8 cellular contexts compared by ENCODE assay signal in the genomic region with DNA sequence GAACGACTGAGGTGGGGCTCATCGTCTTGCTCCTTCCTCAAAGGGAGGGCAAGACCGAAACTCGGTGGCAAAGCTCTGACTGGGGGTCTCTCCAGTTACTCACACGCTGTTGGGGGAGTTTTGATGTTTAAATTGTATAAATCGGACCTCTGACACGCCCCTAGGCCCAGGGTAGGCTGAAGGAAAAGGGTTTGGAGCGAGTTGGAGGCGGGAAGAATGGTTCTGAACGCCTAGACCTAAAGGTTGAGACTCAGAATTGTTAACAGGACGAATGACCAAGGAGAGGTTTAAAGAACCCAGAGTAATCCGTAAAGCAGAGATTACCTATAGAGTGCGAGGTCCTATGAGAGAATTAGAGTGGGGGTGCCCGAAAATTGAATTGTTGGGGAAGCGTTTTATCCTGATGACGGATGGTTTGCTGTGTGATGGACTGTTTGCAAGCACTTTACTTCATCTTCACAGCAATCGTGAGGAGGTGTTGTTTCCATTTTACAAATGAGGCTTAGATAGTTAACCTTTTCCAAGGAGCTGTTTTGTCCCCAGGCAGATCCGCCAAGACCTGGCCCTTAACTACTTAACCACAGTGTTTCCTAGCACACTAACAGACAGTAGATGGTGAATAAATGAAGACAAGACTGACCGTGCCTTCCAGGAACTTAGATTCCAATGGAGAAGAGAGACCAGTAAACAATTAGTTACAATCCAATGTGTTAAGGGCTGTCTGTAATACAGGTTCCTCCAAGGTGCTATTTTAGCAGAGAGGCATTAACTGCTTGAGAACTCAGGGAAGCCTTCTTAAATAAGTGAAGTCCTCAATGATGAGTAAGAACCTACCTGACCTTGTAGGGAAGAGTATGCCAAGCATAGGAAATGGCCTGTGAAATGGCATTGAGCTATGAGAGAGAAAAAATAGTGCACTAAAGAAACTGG. TPM values are rescaled to one million over a fixed set of nuclear protein-coding genes. Genes with fewer than 3 reads are reported as not detected.
DNase-seq lines count a peak whose midpoint lies in the region; ATAC-seq, FAIRE-seq and TF ChIP-seq lines count a peak whose summit lies in the region.

No MANE protein-coding gene starts in this region.

- WGBS in A549 (ENCODE audit: missing lambda C conversion rate), result 14% methylated on average over 19 of the region's 19 CpGs
- 13% methylated on average over 19 of the region's 19 CpGs for WGBS in thymus

- peaks cover 30% of the 10 kb centered on the region for H3K4me1 ChIP-seq in A549
- H3K4me1 ChIP-seq in thymus (ENCODE audit: control insufficient read depth, insufficient read depth, low read length), result peaks cover 17% of the 10 kb centered on the region

- H3K36me3 ChIP-seq in thymus (ENCODE audit: control insufficient read depth, insufficient read depth), result no peaks in the 10 kb centered on the region

- ATAC-seq in A549, result peak in 1 of 2 experiments; percentile 46; a peak in 5 of 6 replicates

- no peak for TF ChIP-seq EP300 in A549 (IDR thresholded peaks at IDR 0.05)

- no peak for FAIRE-seq in A549 (lab: Jason Lieb, UNC)
- no peak for FAIRE-seq in H54 (lab: Jason Lieb, UNC)

- DNase-seq in A549 (ENCODE audit: low read depth in 1 of 2, low spot score in 1 of 2), result no peak
- no peak for DNase-seq in HL-60 (ENCODE audit: low read depth in 1 of 2, low spot score in 1 of 2)
- no peak for DNase-seq in astrocyte of the cerebellum (ENCODE audit: low read depth)
- peak; percentile 71 for DNase-seq in kidney tubule cell (ENCODE audit: low spot score)
- no peak for DNase-seq in GM10266 (ENCODE audit: extremely low spot score)
- DNase-seq in central memory CD4-positive, alpha-beta T cell, result no peak
- DNase-seq in H54 (ENCODE audit: insufficient read length, low spot score), result no peak

- no peak for TF ChIP-seq RAD21 in A549 (conservative IDR thresholded peaks at IDR 0.05 in 1 of 2, IDR thresholded peaks at IDR 0.05 in 1 of 2)

- H3K27me3 ChIP-seq in HL-60 (ENCODE audit: insufficient read depth, poor library complexity, severe bottlenecking) (no peaks in the 10 kb centered on the region), thymus (ENCODE audit: control insufficient read depth, insufficient read depth) (no peaks in the 10 kb centered on the region)

- in situ Hi-C loops in astrocyte of the cerebellum (cut with HindIII; ENCODE audit: low sequenced_read_pairs), result no loop called here

- peak overlapping the region; percentile 99 for H3K4me3 ChIP-seq in A549
- peak overlapping the region; percentile 89 for H3K4me3 ChIP-seq in HL-60 (replicated peaks; ENCODE audit: insufficient read depth, low read length)
- H3K4me3 ChIP-seq in astrocyte of the cerebellum (ENCODE audit: low read depth, low read length), result peak overlapping the region; percentile 89
- peak overlapping the region; percentile 92 for H3K4me3 ChIP-seq in thymus (ENCODE audit: low read length)

- H3K9me3 ChIP-seq in A549 (no peaks in the 10 kb centered on the region), thymus (ENCODE audit: control insufficient read depth) (no peaks in the 10 kb centered on the region)

- H3K27ac ChIP-seq in A549 (peak overlapping the region; percentile 94 to 98), HL-60 (replicated peaks) (peak overlapping the region; percentile 93), thymus (ENCODE audit: low read depth) (peak overlapping the region; percentile 96)

- H3K4me2 ChIP-seq in A549, result peak overlapping the region; percentile 98

- no peak for TF ChIP-seq POLR2A in A549 (IDR thresholded peaks at IDR 0.05; ENCODE audit: low read length)
- TF ChIP-seq POLR2A in H54 (IDR thresholded peaks at IDR 0.05; ENCODE audit: low read depth, low read length), result no peak

- CTCF ChIA-PET in A549 (lab: Yijun Ruan, JAX), result interaction anchor here (1.0 to 4.9 kb wide), 3 partner anchors 25 to 660 kb away, joined by 3 to 16 read pairs (median 5); a partner anchor contains a TSS

- TF ChIP-seq CTCF in A549 (IDR thresholded peaks at IDR 0.05) (no peak), HL-60 (IDR thresholded peaks at IDR 0.05; ENCODE audit: insufficient read depth, low read length) (no peak), astrocyte of the cerebellum (IDR thresholded peaks at IDR 0.05; ENCODE audit: low read depth, low read length, missing control alignments) (no peak), GM10266 (IDR thresholded peaks at IDR 0.05; ENCODE audit: control insufficient read depth, insufficient read depth, low read depth, missing control alignments) (no peak)

- POLR2A ChIA-PET in A549 (lab: Yijun Ruan, JAX), result interaction anchor here (0.6 to 1.3 kb wide), 5 partner anchors 25 to 1301 kb away, joined by 4 to 7 read pairs (median 5); a partner anchor contains a TSS

TF ChIP-seq in A549, 52 proteins besides CTCF, POLR2A, EP300 and RAD21:
- TF ChIP-seq, protein P1, sequence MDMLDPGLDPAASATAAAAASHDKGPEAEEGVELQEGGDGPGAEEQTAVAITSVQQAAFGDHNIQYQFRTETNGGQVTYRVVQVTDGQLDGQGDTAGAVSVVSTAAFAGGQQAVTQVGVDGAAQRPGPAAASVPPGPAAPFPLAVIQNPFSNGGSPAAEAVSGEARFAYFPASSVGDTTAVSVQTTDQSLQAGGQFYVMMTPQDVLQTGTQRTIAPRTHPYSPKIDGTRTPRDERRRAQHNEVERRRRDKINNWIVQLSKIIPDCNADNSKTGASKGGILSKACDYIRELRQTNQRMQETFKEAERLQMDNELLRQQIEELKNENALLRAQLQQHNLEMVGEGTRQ (IDR thresholded peaks at IDR 0.05), result no peak
- TF ChIP-seq FOSB (CRISPR knock-in tag; IDR thresholded peaks at IDR 0.05), result 0 out of 2 replicates have a peak, but pooled peaks have one; percentile 10
- TF ChIP-seq NFE2L2 (conservative IDR thresholded peaks at IDR 0.05; ENCODE audit: low read length), result no peak
- 0 out of 2 replicates have a peak, but pooled peaks have one; percentile 2 for TF ChIP-seq ZC3H11A (IDR thresholded peaks at IDR 0.05)
- peak; percentile 22; the same call in 1 of the 2 replicates for TF ChIP-seq PHF8 (IDR thresholded peaks at IDR 0.05; ENCODE audit: borderline replicate concordance, low read depth)

RNA-seq across cellular contexts. Expression of a gene that starts 0.9 kb away (rescaled TPM):
- polyA plus RNA-seq in A549 (2011; rRNA removed), result 160 and 187 TPM in 2 replicates
- 103 and 129 TPM in 2 replicates for polyA plus RNA-seq in A549 (2012; cell fraction: cytosol; rRNA removed)
- polyA plus RNA-seq in A549 (2012; cell fraction: nucleus; rRNA removed), result 28.7 and 36.7 TPM in 2 replicates
- polyA plus RNA-seq in A549 (2017; fragmentation: RNase III; extraction: RNeasy Plus Mini Kit Qiagen cat#74134 plus additional on column Dnase treatment), result 163 to 187 TPM (median 168 TPM) in 3 replicates
- 57.8 and 68.9 TPM in 2 replicates for polyA minus RNA-seq in A549 (2011; rRNA and poly(A)+ RNA removed)
- 91.2 TPM for polyA plus RNA-seq in thymus

RNA-seq across cellular contexts. Expression of a gene that starts 24.6 kb away (rescaled TPM):
- 190 and 201 TPM in 2 replicates for polyA plus RNA-seq in A549 (2011; rRNA removed)
- polyA plus RNA-seq in A549 (2012; cell fraction: cytosol; rRNA removed), result 43.8 and 49.3 TPM in 2 replicates
- 11.5 and 25.7 TPM in 2 replicates for polyA plus RNA-seq in A549 (2012; cell fraction: nucleus; rRNA removed)
- polyA plus RNA-seq in A549 (2017; fragmentation: RNase III; extraction: RNeasy Plus Mini Kit Qiagen cat#74134 plus additional on column Dnase treatment), result 73.6 to 84.8 TPM (median 74.9 TPM) in 3 replicates
- polyA minus RNA-seq in A549 (2011; rRNA and poly(A)+ RNA removed), result 16.5 and 28.4 TPM in 2 replicates
- polyA plus RNA-seq in thymus, result 38.2 TPM
